30 cellular contexts compared by ENCODE assay signal in the genomic region with DNA sequence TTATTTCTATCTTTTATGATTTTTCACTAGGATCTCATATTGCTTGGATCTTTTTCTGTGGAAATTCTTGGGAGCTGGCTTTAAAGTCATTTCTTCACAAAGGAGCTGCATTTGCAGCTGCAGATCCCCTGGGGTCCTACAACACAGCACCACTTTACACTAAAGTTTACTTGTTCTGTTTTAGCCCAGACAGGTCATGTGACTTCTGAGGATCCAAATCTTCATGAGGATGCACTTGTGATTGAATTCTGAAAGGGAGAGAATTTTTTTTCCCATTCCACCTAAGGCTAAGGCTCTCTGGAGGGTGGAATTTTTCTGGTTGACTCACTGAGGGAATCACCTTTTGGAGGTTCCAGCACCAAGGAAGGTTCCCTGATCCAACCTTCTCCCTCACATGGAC. TPM values are rescaled to one million over a fixed set of nuclear protein-coding genes. Genes with fewer than 3 reads are reported as not detected.
"Had no signal": no experiment of that assay in that cellular context is flagged by ENCODE, and none has a peak within 500 bp of the region (broad histone marks: within the 10 kb centered on the region; RNA-seq: fewer than 3 reads in every experiment).

No MANE protein-coding gene starts in this region.

- H3K36me3 ChIP-seq: brain microvascular endothelial cell, esophagus squamous epithelium had no signal

- H3K27me3 Mint-ChIP-seq: activated CD8-positive, alpha-beta T cell treated with anti-CD3 and anti-CD28 coated beads for 36 hours; activated naive CD8-positive, alpha-beta T cell; central memory CD8-positive, alpha-beta T cell; dendritic cell treated with granulocyte-macrophage colony-stimulating factor and Interleukin-4, amounts not matched to agents 40 ng/mL and 50 ng/mL, for 4 days had no signal

- ATAC-seq: activated CD8-positive, alpha-beta T cell treated with anti-CD3 and anti-CD28 coated beads for 36 hours; activated T-cell treated with anti-CD3 and anti-CD28 coated beads, Interleukin-2, amount 50 U/mL, for 4 hours; activated T-helper 17 cell treated with anti-CD3 and anti-CD28 coated beads, Interleukin-2, amount 50 U/mL, for 72 hours had no signal

- H3K4me3 Mint-ChIP-seq: activated CD8-positive, alpha-beta T cell treated with anti-CD3 and anti-CD28 coated beads for 36 hours; activated naive CD8-positive, alpha-beta T cell; activated T-cell treated with anti-CD3 and anti-CD28 coated beads, Interleukin-2, amount 50 U/mL, for 4 hours; activated T-helper 17 cell treated with anti-CD3 and anti-CD28 coated beads, Interleukin-2, amount 50 U/mL, for 72 hours; central memory CD8-positive, alpha-beta T cell; dendritic cell treated with granulocyte-macrophage colony-stimulating factor and Interleukin-4, amounts not matched to agents 40 ng/mL and 50 ng/mL, for 4 days; endodermal cell had no signal

- H3K36me3 Mint-ChIP-seq: activated naive CD8-positive, alpha-beta T cell had no signal

- H3K9me3 ChIP-seq: esophagus squamous epithelium had no signal

- H3K4me3 ChIP-seq: coronary artery, dorsolateral prefrontal cortex, esophagus squamous epithelium had no signal

- DNase-seq: activated CD4-positive, alpha-beta T cell treated with anti-CD3 and anti-CD28 coated beads for 48 hours; activated CD4-positive, alpha-beta T cell treated with anti-CD3 and anti-CD28 coated beads, Interleukin-2, amount 50 U/mL, for 1 hour; activated CD4-positive, alpha-beta T cell treated with anti-CD3 and anti-CD28 coated beads, Interleukin-2, amount 50 U/mL, for 48 hours; activated CD8-positive, alpha-beta memory T cell treated with anti-CD3 and anti-CD28 coated beads for 24 hours; activated CD8-positive, alpha-beta T cell treated with anti-CD3 and anti-CD28 coated beads for 36 hours; activated effector memory CD4-positive, alpha-beta T cell treated with Interleukin-2 at 50 U/mL for 16 hours; activated gamma-delta T cell treated with Interleukin-2 at 50 U/mL for 16 hours; activated naive CD4-positive, alpha-beta T cell treated with anti-CD3 and anti-CD28 coated beads, Interleukin-2, amount 50 U/mL, for 16 hours; activated naive CD4-positive, alpha-beta T cell treated with Interleukin-2 at 50 U/mL for 16 hours; activated T-cell treated with anti-CD3 and anti-CD28 coated beads, Interleukin-2, amount 50 U/mL, for 4 hours; amniotic stem cell; anterior cingulate cortex; brain microvascular endothelial cell; dorsolateral prefrontal cortex; effector memory CD4-positive, alpha-beta T cell; endodermal cell; erythroblast; esophagus squamous epithelium; head of caudate nucleus; T-helper 2 cell had no signal

- H3K4me1 ChIP-seq: esophagus squamous epithelium had no signal

- H3K4me1 Mint-ChIP-seq: activated T-helper 17 cell treated with anti-CD3 and anti-CD28 coated beads, Interleukin-2, amount 50 U/mL, for 72 hours; central memory CD8-positive, alpha-beta T cell had no signal

- H3K9me3 Mint-ChIP-seq: activated CD8-positive, alpha-beta T cell treated with anti-CD3 and anti-CD28 coated beads for 36 hours; activated T-cell treated with anti-CD3 and anti-CD28 coated beads, Interleukin-2, amount 50 U/mL, for 4 hours; activated T-helper 17 cell treated with anti-CD3 and anti-CD28 coated beads, Interleukin-2, amount 50 U/mL, for 72 hours; central memory CD8-positive, alpha-beta T cell; dendritic cell treated with granulocyte-macrophage colony-stimulating factor and Interleukin-4, amounts not matched to agents 40 ng/mL and 50 ng/mL, for 4 days; endodermal cell had no signal

- H3K27me3 ChIP-seq: brain microvascular endothelial cell, dorsolateral prefrontal cortex, esophagus squamous epithelium had no signal

- H3K27ac Mint-ChIP-seq: activated CD8-positive, alpha-beta T cell treated with anti-CD3 and anti-CD28 coated beads for 36 hours; activated naive CD8-positive, alpha-beta T cell; activated T-helper 17 cell treated with anti-CD3 and anti-CD28 coated beads, Interleukin-2, amount 50 U/mL, for 72 hours; dendritic cell treated with granulocyte-macrophage colony-stimulating factor and Interleukin-4, amounts not matched to agents 40 ng/mL and 50 ng/mL, for 4 days; endodermal cell had no signal

- H3K27ac ChIP-seq: brain microvascular endothelial cell, coronary artery, dorsolateral prefrontal cortex, esophagus squamous epithelium had no signal

RNA-seq across cellular contexts. Expression of a gene that starts 43.4 kb away (rescaled TPM):
- total RNA-seq: activated CD8-positive, alpha-beta T cell treated with anti-CD3 and anti-CD28 coated beads for 36 hours; activated T-cell treated with anti-CD3 and anti-CD28 coated beads, Interleukin-2, amount 50 U/mL, for 4 hours; activated T-helper 17 cell treated with anti-CD3 and anti-CD28 coated beads, Interleukin-2, amount 50 U/mL, for 72 hours; bronchial epithelial cell; cardiac septum; esophagus squamous epithelium; fibroblast of villous mesenchyme; T-helper 1 cell treated with Interleukin-12 subunit alpha and Interleukin-12 subunit beta and Interleukin-4 antibody, amounts not matched to agents 30 ng/mL and 1 ng/mL, for 36 hours had no signal
- polyA plus RNA-seq: adipose tissue had no signal
